ENCODE assay signal across 9 cellular contexts in the genomic region with DNA sequence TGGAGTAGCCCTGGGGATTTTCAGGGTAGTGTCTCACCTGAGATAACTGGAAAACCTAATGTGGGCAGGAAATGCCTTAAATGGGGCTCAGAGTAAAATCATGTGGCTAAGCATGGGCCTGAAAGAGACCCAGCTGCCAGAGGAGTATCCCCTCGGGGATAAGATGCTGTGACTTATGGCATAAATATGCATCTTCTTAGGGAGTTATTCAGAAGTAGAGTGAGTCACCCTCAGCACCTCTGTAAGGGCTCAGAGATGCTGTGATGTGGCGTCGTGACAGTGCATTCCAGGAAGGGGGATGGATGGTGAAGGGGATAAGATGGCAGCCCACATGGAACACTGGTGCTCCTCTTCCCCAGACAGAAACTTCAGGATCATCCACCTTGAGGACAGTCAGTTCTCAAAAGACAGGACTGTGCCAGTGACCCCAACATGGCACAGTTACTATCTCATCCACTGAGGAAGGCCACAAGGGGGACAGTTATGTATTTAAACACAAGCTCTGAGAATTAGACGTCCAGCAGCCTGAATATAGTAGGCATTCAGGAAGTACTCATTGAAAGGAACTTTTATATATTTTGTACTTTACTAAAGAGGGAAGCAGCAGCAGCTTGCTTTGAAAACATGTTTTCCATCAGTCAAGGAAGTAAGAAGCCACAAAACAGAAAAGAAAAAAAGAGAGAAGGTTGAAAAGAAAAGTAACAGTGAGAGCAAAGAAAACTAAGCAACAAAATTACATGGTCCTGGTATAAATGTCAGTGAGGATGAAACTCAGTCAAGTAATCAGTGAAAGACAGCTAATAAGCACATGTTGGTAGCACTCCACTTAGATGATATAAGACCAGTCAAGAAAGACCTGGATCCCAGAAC. TPM values are rescaled to one million over a fixed set of nuclear protein-coding genes. Genes with fewer than 3 reads are reported as not detected.
DNase-seq lines count a peak whose midpoint lies in the region; ATAC-seq and TF ChIP-seq lines count a peak whose summit lies in the region.
"Had no signal": no experiment of that assay in that cellular context is flagged by ENCODE, and none has a peak within 500 bp of the region (broad histone marks: within the 10 kb centered on the region; RNA-seq: fewer than 3 reads in every experiment).

No MANE protein-coding gene starts in this region.

- POLR2A ChIA-PET in MCF 10A (lab: Yijun Ruan, JAX): interaction anchor here (0.6 to 8.1 kb wide), 15 partner anchors 10 to 370 kb away, joined by 3 to 271 read pairs (median 4); a partner anchor contains a TSS

- H3K4me1 ChIP-seq in testis: no peaks in the 10 kb centered on the region

- H3K27ac ChIP-seq in testis: no peak overlapping the region
- H3K27ac ChIP-seq: suprapubic skin had no signal

- DNase-seq in LHCN-M2 (ENCODE audit: low read depth) (peak; percentile 95), MCF 10A (ENCODE audit: unreplicated experiment) (peak; percentile 97), dermis blood vessel endothelial cell (no peak), testis (no peak), glutamatergic neuron (no peak), DMS 273 treated with DMSO at 0.1 percent for 48 hours (lab: John Stamatoyannopoulos, UW) (no peak)
- peak; percentile 66 for DNase-seq in stimulated activated CD4-positive, alpha-beta T cell treated with anti-CD3 and anti-CD28 coated beads, Interleukin-4, amount 100 ng/mL, for 24 hours

- H3K27ac Mint-ChIP-seq in MCF 10A (ENCODE audit: low read depth, unreplicated experiment) (peak overlapping the region; percentile 22), glutamatergic neuron (ENCODE audit: unreplicated experiment) (no peak overlapping the region)

- no peaks in the 10 kb centered on the region for H3K9me3 Mint-ChIP-seq in MCF 10A (ENCODE audit: unreplicated experiment)
- H3K9me3 Mint-ChIP-seq in glutamatergic neuron (ENCODE audit: unreplicated experiment): peaks cover 3% of the 10 kb centered on the region

- no peaks in the 10 kb centered on the region for H3K36me3 ChIP-seq in testis (ENCODE audit: low read depth, missing control alignments)
- H3K36me3 ChIP-seq: suprapubic skin had no signal

- peaks cover 51% of the 10 kb centered on the region for H3K4me1 Mint-ChIP-seq in MCF 10A (ENCODE audit: insufficient read depth, unreplicated experiment)
- no peaks in the 10 kb centered on the region for H3K4me1 Mint-ChIP-seq in glutamatergic neuron (ENCODE audit: low read depth, unreplicated experiment)

- CTCF ChIA-PET in MCF 10A (lab: Yijun Ruan, JAX): interaction anchor here (0.6 to 6.1 kb wide), 21 partner anchors 9 to 196 kb away, joined by 3 to 89 read pairs (median 4); a partner anchor contains a TSS

- no TSS peak for BruUV-seq in MCF 10A (replicated peaks; lab: Mats Ljungman, UMichigan)

- H3K27me3 ChIP-seq in testis: no peaks in the 10 kb centered on the region

- WGBS in testis, 2 donors: 81 to 91% methylated on average over 4 of the region's 4 CpGs

- peak; percentile 79 for ATAC-seq in GM19397 (IDR thresholded peaks at IDR 0.05; ENCODE audit: unreplicated experiment)

- H3K27me3 Mint-ChIP-seq in MCF 10A (ENCODE audit: insufficient read depth, unreplicated experiment): no peaks in the 10 kb centered on the region
- H3K27me3 Mint-ChIP-seq in glutamatergic neuron (ENCODE audit: unreplicated experiment): peaks cover 8% of the 10 kb centered on the region

- intact Hi-C loops in MCF 10A (cut with micrococcal nuclease) (no loop called here), testis (cut with DNase I; ENCODE audit: low total_unique reads) (no loop called here)

- H3K4me3 Mint-ChIP-seq in MCF 10A (ENCODE audit: unreplicated experiment) (no peak overlapping the region), glutamatergic neuron (ENCODE audit: unreplicated experiment) (no peak overlapping the region)

- no peaks in the 10 kb centered on the region for H3K9me3 ChIP-seq in testis
- H3K9me3 ChIP-seq: suprapubic skin had no signal

- TF ChIP-seq CTCF in MCF 10A (IDR thresholded peaks at IDR 0.05; ENCODE audit: unreplicated experiment) (no peak), testis (IDR thresholded peaks at IDR 0.05) (no peak), glutamatergic neuron (IDR thresholded peaks at IDR 0.05; ENCODE audit: partially characterized antibody, unreplicated experiment) (no peak)

- no peak overlapping the region for H3K4me3 ChIP-seq in testis
- H3K4me3 ChIP-seq: suprapubic skin had no signal

- no peaks in the 10 kb centered on the region for H3K36me3 Mint-ChIP-seq in MCF 10A (ENCODE audit: insufficient read depth, unreplicated experiment)
- no peaks in the 10 kb centered on the region for H3K36me3 Mint-ChIP-seq in glutamatergic neuron (ENCODE audit: unreplicated experiment)

- TF ChIP-seq POLR2A in testis (IDR thresholded peaks at IDR 0.05): no peak

RNA-seq across cellular contexts. Expression of a gene that starts 8.3 kb away (rescaled TPM):
- 0.17 TPM in 1 of 2 replicates, not detected in the other for total RNA-seq in LHCN-M2 (2014; rRNA removed)
- 0.04 TPM for polyA plus RNA-seq in LHCN-M2 (2012)
- 0.58 and 1.1 TPM in 2 replicates for total RNA-seq in MCF 10A (2022)
- not detected in 2 replicates for total RNA-seq in dermis blood vessel endothelial cell
- not detected for total RNA-seq in testis
- polyA plus RNA-seq in testis (ENCODE audit: insufficient read depth, low read depth, low replicate concordance): not detected
- not detected for total RNA-seq in glutamatergic neuron (ENCODE audit: unreplicated experiment)
- total RNA-seq: suprapubic skin had no signal

RNA-seq across cellular contexts. Expression of a gene that starts 16.2 kb away (rescaled TPM):
- total RNA-seq in LHCN-M2 (2014; rRNA removed): not detected in 2 replicates
- polyA plus RNA-seq in LHCN-M2 (2012): 0.16 TPM
- total RNA-seq in MCF 10A (2022): 10.1 and 18.0 TPM in 2 replicates
- 0.17 TPM in 1 of 2 replicates, not detected in the other for total RNA-seq in dermis blood vessel endothelial cell
- total RNA-seq in testis: 1 to 10 TPM; 1.1 to 1.3 TPM
- polyA plus RNA-seq in testis (ENCODE audit: insufficient read depth, low read depth, low replicate concordance): 5.3 TPM
- total RNA-seq in glutamatergic neuron (ENCODE audit: unreplicated experiment): not detected

RNA-seq across cellular contexts. Expression of a gene that starts 40.1 kb away (rescaled TPM):
- not detected in 2 replicates for total RNA-seq in LHCN-M2 (2014; rRNA removed)
- polyA plus RNA-seq in LHCN-M2 (2012): not detected
- not detected in 2 replicates for total RNA-seq in MCF 10A (2022)
- total RNA-seq in dermis blood vessel endothelial cell: not detected in 2 replicates
- total RNA-seq in testis: under 1 TPM in 1 of 2 donors, not detected in 1; 0.43 TPM
- 0.37 TPM for polyA plus RNA-seq in testis (ENCODE audit: insufficient read depth, low read depth, low replicate concordance)
- total RNA-seq in glutamatergic neuron (ENCODE audit: unreplicated experiment): not detected

RNA-seq across cellular contexts. Expression of a gene that starts 40.7 kb away (rescaled TPM):
- not detected in 2 replicates for total RNA-seq in LHCN-M2 (2014; rRNA removed)
- not detected for polyA plus RNA-seq in LHCN-M2 (2012)
- total RNA-seq in MCF 10A (2022): not detected in 2 replicates
- total RNA-seq in dermis blood vessel endothelial cell: under 0.01 TPM in 2 replicates
- total RNA-seq in testis: not detected
- polyA plus RNA-seq in testis (ENCODE audit: insufficient read depth, low read depth, low replicate concordance): 0.38 TPM
- not detected for total RNA-seq in glutamatergic neuron (ENCODE audit: unreplicated experiment)

Comparison
In these comparisons a context has a peak if more than half of its experiments do, and no peak if none do; other contexts are left out.
1. DNase-seq: peak in LHCN-M2 (single experiment), MCF 10A (single experiment) and stimulated activated CD4-positive, alpha-beta T cell treated with anti-CD3 and anti-CD28 coated beads, Interleukin-4, amount 100 ng/mL, for 24 hours (single experiment); none in dermis blood vessel endothelial cell (single experiment), testis (single experiment), glutamatergic neuron (single experiment) and DMS 273 treated with DMSO at 0.1 percent for 48 hours (single experiment).